In the genomic region with DNA sequence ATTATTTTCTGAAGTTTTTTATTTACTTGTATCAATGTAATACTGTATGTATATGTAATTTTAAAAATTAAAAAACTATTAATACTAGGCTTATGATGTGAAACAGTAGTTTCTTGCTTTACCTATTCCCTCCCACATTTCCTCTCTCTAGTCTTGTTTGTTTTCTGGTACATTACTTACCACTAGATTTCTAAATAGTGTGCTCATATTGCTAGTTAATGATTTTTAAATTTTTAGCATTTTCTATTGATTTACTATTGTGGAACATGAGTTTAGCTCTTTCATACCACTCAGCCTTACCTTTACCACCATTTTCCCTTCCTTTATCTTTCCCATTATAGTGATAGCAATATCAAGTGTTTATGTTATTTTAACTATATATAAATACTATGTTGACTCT, we compare ENCODE assay signal across 21 cellular contexts. TPM values are rescaled to one million over a fixed set of nuclear protein-coding genes. Genes with fewer than 3 reads are reported as not detected.
A peak's percentile ranks its signal among the peaks of the same experiment; 100 is the strongest.
DNase-seq lines count a peak whose midpoint lies in the region; ATAC-seq, FAIRE-seq and TF ChIP-seq lines count a peak whose summit lies in the region.
"Had no signal": no experiment of that assay in that cellular context is flagged by ENCODE, and none has a peak within 500 bp of the region (broad histone marks: within the 10 kb centered on the region; RNA-seq: fewer than 3 reads in every experiment).

No MANE protein-coding gene starts in this region.

- H3K4ac ChIP-seq in mesenchymal stem cell (ENCODE audit: low read depth in 1 of 2, low read length in 2 of 2) = no peak overlapping the region

- H3K79me1 ChIP-seq in mesenchymal stem cell (replicated peaks; ENCODE audit: low read length, poor library complexity, severe bottlenecking) = no peaks in the 10 kb centered on the region

- FAIRE-seq in islet of Langerhans (lab: Jason Lieb, UNC) = peak; percentile 95
- FAIRE-seq: GM12878 had no signal

- H3K9ac ChIP-seq in OCI-LY1 (ENCODE audit: low read length) (no peak overlapping the region), mesenchymal stem cell (ENCODE audit: low read length) (no peak overlapping the region)
- H3K9ac ChIP-seq: KMS-11 had no signal

- no peak for ATAC-seq in HG03469 (IDR thresholded peaks at IDR 0.05; ENCODE audit: unreplicated experiment)
- ATAC-seq: GM12878 had no signal

- peaks cover 91% of the 10 kb centered on the region for H3K79me2 ChIP-seq in OCI-LY1 (ENCODE audit: insufficient read depth, low read length)

- no peak overlapping the region for H2BK15ac ChIP-seq in mesenchymal stem cell (ENCODE audit: low read depth, poor library complexity, severe bottlenecking)

- H3K27me3 ChIP-seq in OCI-LY1 (ENCODE audit: insufficient read depth, low read length) (no peaks in the 10 kb centered on the region), mesenchymal stem cell (ENCODE audit: control insufficient read depth in 1 of 2, insufficient read depth in 1 of 2, low read length in 2 of 2) (no peaks in the 10 kb centered on the region)

- no peaks in the 10 kb centered on the region; the same call in 1 of the 2 replicates for H3F3A ChIP-seq in OCI-LY1 (ENCODE audit: insufficient read depth, low read length)

- H3K4me2 ChIP-seq in OCI-LY1 (ENCODE audit: low read length) = no peak overlapping the region
- H3K4me2 ChIP-seq in mesenchymal stem cell (ENCODE audit: low read length, poor library complexity, severe bottlenecking) = no peak overlapping the region
- H3K4me2 ChIP-seq: KMS-11 had no signal

- H2BK12ac ChIP-seq in mesenchymal stem cell (ENCODE audit: low read length in 2 of 2) = no peak overlapping the region

- H3K4me3 ChIP-seq in OCI-LY1 (ENCODE audit: low read depth, low read length, poor library complexity, severe bottlenecking) (no peak overlapping the region), mesenchymal stem cell (ENCODE audit: insufficient read depth in 1 of 2, low read depth in 1 of 2, low read length in 2 of 2) (no peak overlapping the region)
- H3K4me3 ChIP-seq: GM12878 had no signal

- H3K9me2 ChIP-seq in OCI-LY1 (ENCODE audit: low read depth, low read length) = no peaks in the 10 kb centered on the region

- peaks cover 2% of the 10 kb centered on the region; the same call in 1 of the 2 replicates for H4K20me1 ChIP-seq in OCI-LY1 (ENCODE audit: insufficient read depth, low read length)

- H2AFZ ChIP-seq in OCI-LY1 (ENCODE audit: low read length) (no peak overlapping the region), mesenchymal stem cell (ENCODE audit: low read depth, low read length) (no peak overlapping the region)

- peak overlapping the region; percentile 44 for H2BK5ac ChIP-seq in mesenchymal stem cell (ENCODE audit: low read depth, low read length, poor library complexity, severe bottlenecking)

- TF ChIP-seq CTCF in OCI-LY1 (IDR thresholded peaks at IDR 0.05; ENCODE audit: low read length) (no peak), GM20000 (IDR thresholded peaks at IDR 0.05; ENCODE audit: extremely low read depth, missing control alignments) (no peak)

- H4K8ac ChIP-seq in mesenchymal stem cell (ENCODE audit: low read length) = no peak overlapping the region

- DNase-seq in mesenchymal stem cell = no peak
- no peak for DNase-seq in RPMI8226
- no peak for DNase-seq in GM20000 (ENCODE audit: low spot score)
- DNase-seq in T-helper 9 cell = no peak
- DNase-seq: CD4-positive, alpha-beta T cell; COR-L47; DMS 273 treated with DMSO at 0.1 percent for 48 hours; DMS79 treated with DMSO at 0.1 percent for 48 hours; H7; NCI-H1092 treated with DMSO at 0.1 percent for 48 hours; NCI-H2029 treated with DMSO at 0.1 percent for 48 hours; NCI-H226; NCI-H510A treated with DMSO at 0.1 percent for 48 hours; NCI-H774; NK-92 treated with Interleukin-12 subunit alpha and Interleukin-12 subunit beta, amount 100 ng/mL, for 24 hours; Right ventricle myocardium superior had no signal

- H3K27ac ChIP-seq in OCI-LY1 (ENCODE audit: low read depth, low read length, poor library complexity, severe bottlenecking) (peak overlapping the region; percentile 55), mesenchymal stem cell (ENCODE audit: low read length, poor library complexity, severe bottlenecking) (no peak overlapping the region)
- H3K27ac ChIP-seq: KMS-11 had no signal

- H3K4me1 ChIP-seq in OCI-LY1 (ENCODE audit: insufficient read depth, low read length, severe bottlenecking) (peaks cover 85% of the 10 kb centered on the region), mesenchymal stem cell (ENCODE audit: control insufficient read depth, insufficient read depth, low read depth, low read length) (peaks cover 21% of the 10 kb centered on the region)

- no peak overlapping the region for H2BK120ac ChIP-seq in mesenchymal stem cell (ENCODE audit: low read depth, low read length)

- no peak overlapping the region for H2AK5ac ChIP-seq in mesenchymal stem cell (ENCODE audit: low read length, severe bottlenecking)

- no peak overlapping the region for H3K18ac ChIP-seq in mesenchymal stem cell (ENCODE audit: low read depth in 1 of 2, low read length in 2 of 2)

- no peaks in the 10 kb centered on the region for H3K9me3 ChIP-seq in OCI-LY1 (ENCODE audit: low read length)
- no peaks in the 10 kb centered on the region for H3K9me3 ChIP-seq in mesenchymal stem cell (ENCODE audit: control insufficient read depth, low read length)

- no peak overlapping the region for H3K14ac ChIP-seq in mesenchymal stem cell (ENCODE audit: low read length in 2 of 2)

- H3K23ac ChIP-seq in mesenchymal stem cell (ENCODE audit: low read length in 2 of 2) = no peak overlapping the region

- H3K36me3 ChIP-seq in OCI-LY1 (ENCODE audit: insufficient read depth, low read length) = peaks cover 11% of the 10 kb centered on the region; the same call in 1 of the 2 replicates
- no peaks in the 10 kb centered on the region for H3K36me3 ChIP-seq in mesenchymal stem cell (ENCODE audit: control insufficient read depth in 1 of 2, insufficient read depth in 2 of 2, low read depth in 1 of 2, low read length in 2 of 2)

- H4K91ac ChIP-seq in mesenchymal stem cell (ENCODE audit: low read length) = no peak overlapping the region

RNA-seq across cellular contexts. Expression of gene UBE2R2, which starts 39.3 kb away (rescaled TPM):
- 69.2 TPM for polyA plus RNA-seq in mesenchymal stem cell (2013, experiment 1 of 2)
- 69.5 TPM for polyA plus RNA-seq in mesenchymal stem cell (2013, experiment 2 of 2)
